7 cellular contexts compared by ENCODE assay signal in the genomic region with DNA sequence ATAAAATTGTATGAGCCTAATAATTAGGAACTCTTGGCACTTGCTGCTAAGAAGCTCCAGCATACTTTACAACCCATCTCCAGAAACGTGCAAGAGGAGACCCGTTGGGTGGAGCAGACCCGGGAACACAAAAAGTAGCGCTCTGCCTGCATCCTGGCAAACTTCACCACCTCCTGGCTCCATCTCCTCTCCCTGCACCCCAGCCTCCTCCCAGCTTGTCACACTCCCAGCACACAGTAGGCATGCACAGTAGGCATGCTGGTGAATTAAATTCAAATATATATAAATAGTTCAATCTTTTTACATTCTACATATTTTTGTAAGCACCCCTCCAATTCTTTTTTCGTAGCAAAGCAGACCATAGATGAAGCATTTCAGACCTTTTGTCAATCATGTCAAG. TPM values are rescaled to one million over a fixed set of nuclear protein-coding genes. Genes with fewer than 3 reads are reported as not detected.
DNase-seq lines count a peak whose midpoint lies in the region; ATAC-seq, FAIRE-seq and TF ChIP-seq lines count a peak whose summit lies in the region.

No MANE protein-coding gene starts in this region.

- no peaks in the 10 kb centered on the region; the same call in none of the 2 replicates for H4K20me1 ChIP-seq in GM23338 (replicated peaks; ENCODE audit: insufficient read depth)

- H3K27ac ChIP-seq in GM23338 (ENCODE audit: low read depth) = peak overlapping the region; percentile 95
- peak overlapping the region; percentile 96 for H3K27ac ChIP-seq in VCaP
- no peak overlapping the region for H3K27ac ChIP-seq in small intestine (ENCODE audit: low read depth in 1 of 2, low read length in 1 of 2)

- H3K9me3 Mint-ChIP-seq in GM23338 (no peaks in the 10 kb centered on the region; the same call in 2 of the 3 replicates), glutamatergic neuron (ENCODE audit: unreplicated experiment) (peaks cover 4% of the 10 kb centered on the region)

- TF ChIP-seq CTCF in GM23338 (conservative IDR thresholded peaks at IDR 0.05; ENCODE audit: low read depth in 2 of 2) = no peak
- no peak for TF ChIP-seq CTCF in VCaP (conservative IDR thresholded peaks at IDR 0.05)
- TF ChIP-seq CTCF in glutamatergic neuron (IDR thresholded peaks at IDR 0.05; ENCODE audit: partially characterized antibody, unreplicated experiment) = no peak

- H2AFZ ChIP-seq in GM23338 = no peak overlapping the region

- H3K4me2 ChIP-seq in GM23338 = peak overlapping the region; percentile 98

- peaks cover 23% of the 10 kb centered on the region for H3K4me1 Mint-ChIP-seq in GM23338
- peaks cover 3% of the 10 kb centered on the region for H3K4me1 Mint-ChIP-seq in glutamatergic neuron (ENCODE audit: low read depth, unreplicated experiment)

- H3K9me2 ChIP-seq in GM23338 (ENCODE audit: insufficient read depth) = no peaks in the 10 kb centered on the region

- H3K27me3 Mint-ChIP-seq in GM23338 (ENCODE audit: insufficient read depth, low read depth, poor library complexity) (no peaks in the 10 kb centered on the region), glutamatergic neuron (ENCODE audit: unreplicated experiment) (peaks cover 7% of the 10 kb centered on the region)

- peak; percentile 4; the same call in 2 of the 3 replicates for ATAC-seq in GM23338

- DNase-seq in GM23338 (ENCODE audit: low spot score) = peak; percentile 35
- no peak for DNase-seq in glutamatergic neuron
- peak; percentile 11 for DNase-seq in small intestine
- DNase-seq in HuH-7.5 (ENCODE audit: low spot score) = no peak
- no peak for DNase-seq in GM12892 (ENCODE audit: insufficient read length)
- DNase-seq in NCI-H1105 (lab: John Stamatoyannopoulos, UW) = no peak

- H3K79me2 ChIP-seq in GM23338 (replicated peaks; ENCODE audit: insufficient read depth) = peaks cover 70% of the 10 kb centered on the region

- WGBS in small intestine, 3 donors = 17 to 41% (median 29%) methylated on average over 5 of the region's 5 CpGs

- H3K4me3 Mint-ChIP-seq in GM23338 = peak overlapping the region; percentile 96
- peak overlapping the region; percentile 94 for H3K4me3 Mint-ChIP-seq in glutamatergic neuron (ENCODE audit: unreplicated experiment)

- H3K9me3 ChIP-seq in small intestine (ENCODE audit: control insufficient read depth, low read depth) = no peaks in the 10 kb centered on the region

- H3K36me3 ChIP-seq in GM23338 (ENCODE audit: insufficient read depth) (peaks cover 15% of the 10 kb centered on the region), small intestine (ENCODE audit: control insufficient read depth in 2 of 2, insufficient read depth in 2 of 2, low read length in 2 of 2) (no peaks in the 10 kb centered on the region)

- peaks cover 36% of the 10 kb centered on the region for H3K4me1 ChIP-seq in GM23338 (ENCODE audit: insufficient read depth)
- peaks cover 0 to 3% of the 10 kb centered on the region in 2 donors for H3K4me1 ChIP-seq in small intestine (ENCODE audit: control insufficient read depth in 2 of 2, insufficient read depth in 1 of 2, low read depth in 1 of 2, low read length in 1 of 2)

- H3K27ac Mint-ChIP-seq in GM23338 (peak overlapping the region; percentile 92; the same call in 1 of the 2 replicates), glutamatergic neuron (ENCODE audit: unreplicated experiment) (peak overlapping the region; percentile 78)

- no peak for TF ChIP-seq POLR2A in GM12892 (IDR thresholded peaks at IDR 0.05; ENCODE audit: low read depth, low read length)

- no peak for FAIRE-seq in small intestine (lab: Jason Lieb, UNC)
- no peak for FAIRE-seq in GM12892 (lab: Jason Lieb, UNC)

- peaks cover 26% of the 10 kb centered on the region for H3K36me3 Mint-ChIP-seq in GM23338 (ENCODE audit: low read depth)
- no peaks in the 10 kb centered on the region for H3K36me3 Mint-ChIP-seq in glutamatergic neuron (ENCODE audit: unreplicated experiment)

- H3K4me3 ChIP-seq in GM23338 (peak overlapping the region; percentile 93), small intestine (ENCODE audit: low read depth in 1 of 2, low read length in 2 of 2) (peak overlapping the region in 1 of 2 donors; percentile 64)

- H3K27me3 ChIP-seq in GM23338 (ENCODE audit: insufficient read depth) (no peaks in the 10 kb centered on the region), small intestine (ENCODE audit: control insufficient read depth in 2 of 2, insufficient read depth in 2 of 2, low read length in 2 of 2) (no peaks in the 10 kb centered on the region)

- peaks cover 14% of the 10 kb centered on the region for H3F3A ChIP-seq in GM23338 (replicated peaks; ENCODE audit: low read depth)

TF ChIP-seq in GM23338, 12 proteins besides CTCF, POLR2A, EP300 and RAD21 (continues in another document):
- TF ChIP-seq, protein P1, sequence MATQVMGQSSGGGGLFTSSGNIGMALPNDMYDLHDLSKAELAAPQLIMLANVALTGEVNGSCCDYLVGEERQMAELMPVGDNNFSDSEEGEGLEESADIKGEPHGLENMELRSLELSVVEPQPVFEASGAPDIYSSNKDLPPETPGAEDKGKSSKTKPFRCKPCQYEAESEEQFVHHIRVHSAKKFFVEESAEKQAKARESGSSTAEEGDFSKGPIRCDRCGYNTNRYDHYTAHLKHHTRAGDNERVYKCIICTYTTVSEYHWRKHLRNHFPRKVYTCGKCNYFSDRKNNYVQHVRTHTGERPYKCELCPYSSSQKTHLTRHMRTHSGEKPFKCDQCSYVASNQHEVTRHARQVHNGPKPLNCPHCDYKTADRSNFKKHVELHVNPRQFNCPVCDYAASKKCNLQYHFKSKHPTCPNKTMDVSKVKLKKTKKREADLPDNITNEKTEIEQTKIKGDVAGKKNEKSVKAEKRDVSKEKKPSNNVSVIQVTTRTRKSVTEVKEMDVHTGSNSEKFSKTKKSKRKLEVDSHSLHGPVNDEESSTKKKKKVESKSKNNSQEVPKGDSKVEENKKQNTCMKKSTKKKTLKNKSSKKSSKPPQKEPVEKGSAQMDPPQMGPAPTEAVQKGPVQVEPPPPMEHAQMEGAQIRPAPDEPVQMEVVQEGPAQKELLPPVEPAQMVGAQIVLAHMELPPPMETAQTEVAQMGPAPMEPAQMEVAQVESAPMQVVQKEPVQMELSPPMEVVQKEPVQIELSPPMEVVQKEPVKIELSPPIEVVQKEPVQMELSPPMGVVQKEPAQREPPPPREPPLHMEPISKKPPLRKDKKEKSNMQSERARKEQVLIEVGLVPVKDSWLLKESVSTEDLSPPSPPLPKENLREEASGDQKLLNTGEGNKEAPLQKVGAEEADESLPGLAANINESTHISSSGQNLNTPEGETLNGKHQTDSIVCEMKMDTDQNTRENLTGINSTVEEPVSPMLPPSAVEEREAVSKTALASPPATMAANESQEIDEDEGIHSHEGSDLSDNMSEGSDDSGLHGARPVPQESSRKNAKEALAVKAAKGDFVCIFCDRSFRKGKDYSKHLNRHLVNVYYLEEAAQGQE (IDR thresholded peaks at IDR 0.05; ENCODE audit: unreplicated experiment) = no peak
- no peak for TF ChIP-seq ZNF331 (CRISPR knock-in tag; IDR thresholded peaks at IDR 0.05; ENCODE audit: low read depth)
- no peak for TF ChIP-seq EZH2 (IDR thresholded peaks at IDR 0.05; ENCODE audit: low read depth, unreplicated experiment)
- TF ChIP-seq ZNF114 (CRISPR knock-in tag; IDR thresholded peaks at IDR 0.05) = no peak
- TF ChIP-seq, protein P2, sequence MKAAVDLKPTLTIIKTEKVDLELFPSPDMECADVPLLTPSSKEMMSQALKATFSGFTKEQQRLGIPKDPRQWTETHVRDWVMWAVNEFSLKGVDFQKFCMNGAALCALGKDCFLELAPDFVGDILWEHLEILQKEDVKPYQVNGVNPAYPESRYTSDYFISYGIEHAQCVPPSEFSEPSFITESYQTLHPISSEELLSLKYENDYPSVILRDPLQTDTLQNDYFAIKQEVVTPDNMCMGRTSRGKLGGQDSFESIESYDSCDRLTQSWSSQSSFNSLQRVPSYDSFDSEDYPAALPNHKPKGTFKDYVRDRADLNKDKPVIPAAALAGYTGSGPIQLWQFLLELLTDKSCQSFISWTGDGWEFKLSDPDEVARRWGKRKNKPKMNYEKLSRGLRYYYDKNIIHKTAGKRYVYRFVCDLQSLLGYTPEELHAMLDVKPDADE (IDR thresholded peaks at IDR 0.05) = no peak
- no peak for TF ChIP-seq EZH2phosphoT487 (IDR thresholded peaks at IDR 0.05; ENCODE audit: unreplicated experiment)
- no peak for TF ChIP-seq NANOG (IDR thresholded peaks at IDR 0.05; ENCODE audit: borderline replicate concordance)
- TF ChIP-seq JUNB (IDR thresholded peaks at IDR 0.05; ENCODE audit: unreplicated experiment) = no peak
- no peak for TF ChIP-seq POLR2AphosphoS5 (IDR thresholded peaks at IDR 0.05; ENCODE audit: low read depth)

RNA-seq across cellular contexts. Expression of a gene that starts 1.2 kb away (rescaled TPM):
- 87.5 and 98.5 TPM in 2 replicates for total RNA-seq in GM23338 (2014; rRNA removed; shearing (Covaris generic))
- polyA plus RNA-seq in GM23338 (2016; fragmentation: Nextera tagmentation; extraction: Ambion mirVana) (48.1 and 52.1 TPM in 2 replicates), small intestine (10 to 100 TPM; 32.8 to 89.7 (median 45.7) TPM)
- total RNA-seq in glutamatergic neuron (ENCODE audit: unreplicated experiment) = 13.3 TPM
- 7.5 TPM for polyA plus RNA-seq in GM12892 (2012; ENCODE audit: missing spikeins)

RNA-seq across cellular contexts. Expression of a gene that starts 33.3 kb away (rescaled TPM):
- total RNA-seq in GM23338 (2014; rRNA removed; shearing (Covaris generic)) = 442 and 453 TPM in 2 replicates
- polyA plus RNA-seq in GM23338 (2016; fragmentation: Nextera tagmentation; extraction: Ambion mirVana) = 819 and 844 TPM in 2 replicates
- 224 TPM for total RNA-seq in glutamatergic neuron (ENCODE audit: unreplicated experiment)
- polyA plus RNA-seq in small intestine = 1,000 to 10,000 TPM in 2 of 3 donors, 100 to 1,000 TPM in 1; 457 to 2,607 (median 1,131) TPM
- polyA plus RNA-seq in GM12892 (2012; ENCODE audit: missing spikeins) = 188 TPM

RNA-seq across cellular contexts. Expression of a gene that starts 41.6 kb away (rescaled TPM):
- total RNA-seq in GM23338 (2014; rRNA removed; shearing (Covaris generic)) = 53.2 and 60.8 TPM in 2 replicates
- polyA plus RNA-seq in GM23338 (2016; fragmentation: Nextera tagmentation; extraction: Ambion mirVana) = 36.6 and 38.8 TPM in 2 replicates
- total RNA-seq in glutamatergic neuron (ENCODE audit: unreplicated experiment) = 76.4 TPM
- 100 to 1,000 TPM in 2 of 3 donors, 10 to 100 TPM in 1; 47.4 to 122 (median 114) TPM for polyA plus RNA-seq in small intestine
- polyA plus RNA-seq in GM12892 (2012; ENCODE audit: missing spikeins) = 40.3 TPM

Comparison
In these comparisons a context has a peak if more than half of its experiments do, and no peak if none do; other contexts are left out.
1. DNase-seq: peak in GM23338 (single experiment) and small intestine (single experiment); none in glutamatergic neuron (single experiment), HuH-7.5 (single experiment), GM12892 (single experiment) and NCI-H1105 (single experiment).
2. H3K27ac ChIP-seq: peak in GM23338 (single experiment) and VCaP (single experiment); none in small intestine (0 of 2).